Comparison of ENCODE assay signal across 16 cellular contexts in genomic region chr16:54985156-54985555, GRCh38. TPM values are rescaled to one million over a fixed set of nuclear protein-coding genes. Genes with fewer than 3 reads are reported as not detected.
DNase-seq lines count a peak whose midpoint lies in the region; ATAC-seq and TF ChIP-seq lines count a peak whose summit lies in the region.
"Had no signal": no experiment of that assay in that cellular context is flagged by ENCODE, and none has a peak within 500 bp of the region (broad histone marks: within the 10 kb centered on the region; RNA-seq: fewer than 3 reads in every experiment).

No MANE protein-coding gene starts in this region.

- H3K36me3 Mint-ChIP-seq in progenitor cell of endocrine pancreas (ENCODE audit: insufficient read depth) (no peaks in the 10 kb centered on the region), glutamatergic neuron (ENCODE audit: unreplicated experiment) (no peaks in the 10 kb centered on the region)
- H3K36me3 Mint-ChIP-seq: CD4-positive, alpha-beta memory T cell had no signal

- POLR2A ChIA-PET in HEK293 (lab: Yijun Ruan, JAX) (no interaction called here), IMR-90 (lab: Charles Lee; ENCODE audit: unreplicated experiment) (no interaction called here)

- H4K5ac ChIP-seq in IMR-90 (ENCODE audit: low read depth, low read length): no peak overlapping the region

- no peak for TF ChIP-seq RAD21 in IMR-90 (IDR thresholded peaks at IDR 0.05; ENCODE audit: low read length)

- no peak overlapping the region for H2AK5ac ChIP-seq in IMR-90 (ENCODE audit: low read depth, low read length)

- H3K18ac ChIP-seq in IMR-90 (ENCODE audit: low read depth, low read length): no peak overlapping the region

- H2BK120ac ChIP-seq in IMR-90 (ENCODE audit: low read depth, low read length): no peak overlapping the region

- H2BK5ac ChIP-seq in IMR-90 (ENCODE audit: low read depth, low read length, poor library complexity, severe bottlenecking): no peak overlapping the region

- H3K9me3 Mint-ChIP-seq in progenitor cell of endocrine pancreas (ENCODE audit: low read depth) (no peaks in the 10 kb centered on the region), glutamatergic neuron (ENCODE audit: unreplicated experiment) (peaks cover under 1% of the 10 kb centered on the region)
- H3K9me3 Mint-ChIP-seq: CD4-positive, alpha-beta memory T cell had no signal

- CTCF ChIA-PET in HEK293 (lab: Yijun Ruan, JAX): no interaction called here
- CTCF ChIA-PET in IMR-90 (lab: Yijun Ruan, JAX): no interaction called here

- no peaks in the 10 kb centered on the region for H4K20me1 ChIP-seq in IMR-90 (ENCODE audit: insufficient read depth, low read length)

- H4K8ac ChIP-seq in IMR-90 (ENCODE audit: low read depth in 2 of 2, low read length in 2 of 2): no peak overlapping the region

- no peak overlapping the region for H3K23ac ChIP-seq in IMR-90 (ENCODE audit: low read depth, low read length)

- no peaks in the 10 kb centered on the region for H3K4me1 ChIP-seq in HEK293 (ENCODE audit: control insufficient read depth, insufficient read depth, low read length)
- no peaks in the 10 kb centered on the region for H3K4me1 ChIP-seq in IMR-90 (ENCODE audit: control insufficient read depth, insufficient read depth, low read length)
- H3K4me1 ChIP-seq: HAP-1 had no signal

- no peak overlapping the region for H3K4me3 ChIP-seq in HEK293 (ENCODE audit: low read depth, low read length)
- no peak overlapping the region for H3K4me3 ChIP-seq in IMR-90 (ENCODE audit: insufficient read depth, low read depth, low read length)
- H3K4me3 ChIP-seq: GM12878, HAP-1 had no signal

- H3K27me3 Mint-ChIP-seq in progenitor cell of endocrine pancreas (peaks cover 14% of the 10 kb centered on the region), glutamatergic neuron (ENCODE audit: unreplicated experiment) (peaks cover 1% of the 10 kb centered on the region)
- H3K27me3 Mint-ChIP-seq: CD4-positive, alpha-beta memory T cell had no signal

- H3K4ac ChIP-seq in IMR-90 (ENCODE audit: low read depth, low read length): no peak overlapping the region

- BruUV-seq in IMR-90 (replicated peaks; lab: Mats Ljungman, UMichigan): no TSS peak

- no peak overlapping the region for H2BK15ac ChIP-seq in IMR-90 (ENCODE audit: low read depth, low read length)

- no peak overlapping the region for H2AFZ ChIP-seq in IMR-90 (replicated peaks; ENCODE audit: low read length, poor library complexity)

- no peak overlapping the region for H3K4me2 ChIP-seq in IMR-90 (ENCODE audit: low read depth, low read length)

- H3K56ac ChIP-seq in IMR-90 (ENCODE audit: extremely low read depth, insufficient read depth, low read length): no peak overlapping the region

- WGBS in IMR-90 (ENCODE audit: extremely low coverage in 2 of 2, insufficient read length in 1 of 2), 2 experiments: 61% methylated on average over 4 of the region's 9 CpGs; no CpG with 5 or more reads in 1 of the 2 experiments

- peak overlapping the region; percentile 28 for H2AK9ac ChIP-seq in IMR-90 (replicated peaks; ENCODE audit: low read depth, low read length, poor library complexity)

- H3K79me1 ChIP-seq in IMR-90 (ENCODE audit: low read depth in 1 of 2, low read length in 2 of 2): no peaks in the 10 kb centered on the region

- H3K27ac Mint-ChIP-seq in progenitor cell of endocrine pancreas (peak overlapping the region; percentile 52), glutamatergic neuron (ENCODE audit: unreplicated experiment) (no peak overlapping the region)
- H3K27ac Mint-ChIP-seq: CD4-positive, alpha-beta memory T cell had no signal

- H3K4me3 Mint-ChIP-seq in progenitor cell of endocrine pancreas (ENCODE audit: low read depth): no peak overlapping the region
- H3K4me3 Mint-ChIP-seq in glutamatergic neuron (ENCODE audit: unreplicated experiment): no peak overlapping the region
- H3K4me3 Mint-ChIP-seq: CD4-positive, alpha-beta memory T cell had no signal

- in situ Hi-C loops in IMR-90 (cut with MboI; ENCODE audit: low sequenced_read_pairs): no loop called here

- no peak overlapping the region for H3K9ac ChIP-seq in IMR-90 (ENCODE audit: low read depth, low read length)

- H2BK20ac ChIP-seq in IMR-90 (ENCODE audit: low read depth, low read length): no peak overlapping the region

- H3K27me3 ChIP-seq in IMR-90 (ENCODE audit: control insufficient read depth, insufficient read depth, low read length): peaks cover 1% of the 10 kb centered on the region; the same call in 1 of the 2 replicates

- no peaks in the 10 kb centered on the region for H3K9me1 ChIP-seq in IMR-90 (ENCODE audit: insufficient read depth, low read length)

- H3K9me3 ChIP-seq in HEK293 (ENCODE audit: control insufficient read depth, insufficient read depth, low read depth, low read length): no peaks in the 10 kb centered on the region
- H3K9me3 ChIP-seq in IMR-90 (ENCODE audit: control insufficient read depth, insufficient read depth, low read length): no peaks in the 10 kb centered on the region
- H3K9me3 ChIP-seq: HAP-1 had no signal

- intact Hi-C loops in IMR-90 (cut with micrococcal nuclease): no loop called here

- H3K4me1 Mint-ChIP-seq in progenitor cell of endocrine pancreas (ENCODE audit: low read depth) (peaks cover 9% of the 10 kb centered on the region), glutamatergic neuron (ENCODE audit: low read depth, unreplicated experiment) (no peaks in the 10 kb centered on the region)
- H3K4me1 Mint-ChIP-seq: CD4-positive, alpha-beta memory T cell had no signal

- dilution Hi-C loops in IMR-90 (cut with HindIII; ENCODE audit: low sequenced_read_pairs, unreplicated experiment): no loop called here

- DNase-seq in IMR-90: no peak
- DNase-seq in progenitor cell of endocrine pancreas (ENCODE audit: low spot score, unreplicated experiment): no peak
- no peak for DNase-seq in glutamatergic neuron
- no peak for DNase-seq in RKO (ENCODE audit: low spot score)
- DNase-seq: C1 segment of cervical spinal cord; Calu3; CD4-positive, alpha-beta memory T cell; COR-L47; DMS53; EL; GDM1; GOT3 had no signal

- no peak for ATAC-seq in IMR-90 (ENCODE audit: low read depth)
- no peak for ATAC-seq in GM21529 (IDR thresholded peaks at IDR 0.05; ENCODE audit: unreplicated experiment)
- ATAC-seq: GM12878 had no signal

- TF ChIP-seq POLR2A in IMR-90 (IDR thresholded peaks at IDR 0.05; ENCODE audit: low read depth, low read length): no peak

- H4K91ac ChIP-seq in IMR-90 (ENCODE audit: insufficient read depth, low read depth, low read length): no peak overlapping the region

- TF ChIP-seq CTCF in HEK293 (tag by site-specific recombination; IDR thresholded peaks at IDR 0.05) (no peak), IMR-90 (conservative IDR thresholded peaks at IDR 0.05; ENCODE audit: low read depth, low read length) (no peak), progenitor cell of endocrine pancreas (IDR thresholded peaks at IDR 0.05; ENCODE audit: unreplicated experiment) (no peak), glutamatergic neuron (IDR thresholded peaks at IDR 0.05; ENCODE audit: partially characterized antibody, unreplicated experiment) (no peak)

- H3K27ac ChIP-seq in HEK293 (ENCODE audit: extremely low read depth, low read depth, low read length): no peak overlapping the region
- H3K27ac ChIP-seq in IMR-90 (ENCODE audit: insufficient read depth, low read length): no peak overlapping the region

- H3K14ac ChIP-seq in IMR-90 (replicated peaks; ENCODE audit: low read depth, low read length): no peak overlapping the region

- H3K36me3 ChIP-seq in HEK293 (ENCODE audit: control insufficient read depth in 2 of 2, insufficient read depth in 1 of 2, low read length in 2 of 2): no peaks in the 10 kb centered on the region
- H3K36me3 ChIP-seq in IMR-90 (ENCODE audit: control insufficient read depth, insufficient read depth, low read length): no peaks in the 10 kb centered on the region
- H3K36me3 ChIP-seq: HAP-1 had no signal

TF ChIP-seq in HEK293, 187 proteins besides CTCF, POLR2A, EP300 and RAD21:
- TF ChIP-seq ZBTB17 (tag by site-specific recombination; IDR thresholded peaks at IDR 0.05): 0 out of 2 replicates have a peak, but pooled peaks have one; percentile 17
- no peak for TF ChIP-seq ZNF324 (tag by site-specific recombination; IDR thresholded peaks at IDR 0.05)

TF ChIP-seq in IMR-90, 13 proteins besides CTCF, POLR2A, EP300 and RAD21:
- no peak for TF ChIP-seq FOS (IDR thresholded peaks at IDR 0.05; ENCODE audit: low read depth, low read length)
- TF ChIP-seq MXI1 (IDR thresholded peaks at IDR 0.05; ENCODE audit: borderline replicate concordance, low read depth, low read length): no peak
- TF ChIP-seq RFX5 (IDR thresholded peaks at IDR 0.05; ENCODE audit: low read depth, low read length): no peak
- TF ChIP-seq BHLHE40 (IDR thresholded peaks at IDR 0.05; ENCODE audit: low read depth, low read length): no peak
- TF ChIP-seq MAFK (IDR thresholded peaks at IDR 0.05; ENCODE audit: low read depth, low read length): no peak
- TF ChIP-seq CEBPB (IDR thresholded peaks at IDR 0.05; ENCODE audit: low read depth, low read length): no peak
- TF ChIP-seq, protein P1, sequence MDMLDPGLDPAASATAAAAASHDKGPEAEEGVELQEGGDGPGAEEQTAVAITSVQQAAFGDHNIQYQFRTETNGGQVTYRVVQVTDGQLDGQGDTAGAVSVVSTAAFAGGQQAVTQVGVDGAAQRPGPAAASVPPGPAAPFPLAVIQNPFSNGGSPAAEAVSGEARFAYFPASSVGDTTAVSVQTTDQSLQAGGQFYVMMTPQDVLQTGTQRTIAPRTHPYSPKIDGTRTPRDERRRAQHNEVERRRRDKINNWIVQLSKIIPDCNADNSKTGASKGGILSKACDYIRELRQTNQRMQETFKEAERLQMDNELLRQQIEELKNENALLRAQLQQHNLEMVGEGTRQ (IDR thresholded peaks at IDR 0.05; ENCODE audit: low read depth, low read length): no peak
- no peak for TF ChIP-seq CHD1 (IDR thresholded peaks at IDR 0.05; ENCODE audit: low read depth, low read length)
- no peak for TF ChIP-seq SMC3 (IDR thresholded peaks at IDR 0.05; ENCODE audit: low read depth, low read length)

RNA-seq across cellular contexts. Expression of gene IRX5, which starts 54.5 kb away (rescaled TPM):
- total RNA-seq in IMR-90 (2012; rRNA removed) (not detected in 2 replicates), progenitor cell of endocrine pancreas (1.2 and 1.6 TPM in 2 replicates), glutamatergic neuron (ENCODE audit: unreplicated experiment) (4.7 TPM)
- polyA plus RNA-seq in IMR-90 (2012; rRNA removed): not detected in 2 replicates
- polyA plus RNA-seq in IMR-90 (2012; cell fraction: cytosol; rRNA removed): 0.02 TPM in 1 of 2 replicates, not detected in the other
- polyA plus RNA-seq in IMR-90 (2012; cell fraction: nucleus; rRNA removed; ENCODE audit: low replicate concordance): 0.07 and 0.08 TPM in 2 replicates
- total RNA-seq: CD4-positive, alpha-beta memory T cell; GM12878 had no signal
